In the genomic region with DNA sequence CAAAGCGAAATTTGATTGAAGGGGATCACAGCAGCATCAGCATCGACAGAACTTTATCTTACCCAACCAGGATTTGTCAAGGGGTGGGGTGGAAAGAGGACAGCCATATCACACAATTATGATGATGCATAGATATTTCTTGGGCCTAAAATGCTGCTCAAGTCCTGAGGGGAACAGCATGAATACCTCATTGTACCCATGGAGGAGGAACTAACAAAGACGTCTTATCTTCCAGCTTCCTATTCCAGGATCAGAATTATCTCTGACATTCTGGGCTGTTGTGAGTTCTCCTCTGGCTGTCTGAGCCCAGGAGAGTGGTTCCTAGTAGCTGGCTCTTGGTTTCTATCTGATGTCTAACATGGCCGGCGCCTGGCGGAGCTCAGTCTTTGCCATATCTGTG, we compare ENCODE assay signal across 20 cellular contexts.
"Had no signal": no experiment of that assay in that cellular context is flagged by ENCODE, and none has a peak within 500 bp of the region (broad histone marks: within the 10 kb centered on the region; RNA-seq: fewer than 3 reads in every experiment).

No MANE protein-coding gene starts in this region.

- H3K27ac ChIP-seq: foreskin keratinocyte, ovary, right atrium auricular region, sigmoid colon, skin epidermis, stomach, thoracic aorta, transverse colon, uterus had no signal

- H3K9me3 ChIP-seq: ovary, right atrium auricular region, sigmoid colon, stomach, thoracic aorta, transverse colon, uterus had no signal

- H3K4me1 ChIP-seq: right atrium auricular region, sigmoid colon, stomach, transverse colon, uterus had no signal

- H3K27me3 ChIP-seq: foreskin keratinocyte, ovary, right atrium auricular region, sigmoid colon, stomach, transverse colon, uterus had no signal

- H3K36me3 ChIP-seq: ovary, right atrium auricular region, sigmoid colon, stomach, thoracic aorta, transverse colon, uterus had no signal

- ATAC-seq: effector memory CD8-positive, alpha-beta T cell; foreskin keratinocyte; left colon; naive thymus-derived CD4-positive, alpha-beta T cell had no signal

- H3K4me3 ChIP-seq: lung, ovary, right atrium auricular region, sigmoid colon, skin epidermis, stomach, thoracic aorta, transverse colon, uterus had no signal

- DNase-seq: effector memory CD8-positive, alpha-beta T cell; foreskin keratinocyte; head of caudate nucleus; hippocampal formation; left colon; left ventricle myocardium superior; mesendoderm; naive thymus-derived CD4-positive, alpha-beta T cell; ovary; sigmoid colon; stimulated activated CD4-positive, alpha-beta T cell treated with anti-CD3 and anti-CD28 coated beads, Interleukin-12 subunit alpha, Interleukin-12 subunit beta, amount 100 ng/mL, for 4 hours; stimulated activated naive CD4-positive, alpha-beta T cell; stomach; substantia nigra; transverse colon; uterus had no signal
